Comparison of ENCODE assay signal across 1 cellular context in the genomic region with DNA sequence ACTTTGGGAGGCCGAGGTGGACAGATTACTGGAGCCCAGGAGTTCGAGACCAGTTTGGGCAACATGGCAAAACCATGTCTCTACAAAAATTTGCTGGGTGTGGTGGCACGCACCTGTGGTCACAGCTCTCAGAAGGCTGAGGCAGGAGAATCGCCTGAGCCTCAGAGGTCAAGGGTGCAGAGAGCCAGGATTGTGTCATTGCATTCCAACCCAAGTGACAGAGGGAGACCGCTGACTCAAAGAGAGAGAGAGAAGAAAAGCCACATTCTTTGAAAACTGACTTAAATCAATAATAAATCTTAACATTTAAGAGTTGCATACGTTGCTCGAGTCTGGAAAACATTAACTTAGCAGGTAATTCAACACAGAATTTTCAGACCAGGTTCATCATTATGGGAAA.
TF ChIP-seq lines count a peak whose summit lies in the region.

No MANE protein-coding gene starts in this region.

TF ChIP-seq in HepG2, 621 proteins besides CTCF, POLR2A, EP300 and RAD21 (continued from another document):
- TF ChIP-seq, protein P1, sequence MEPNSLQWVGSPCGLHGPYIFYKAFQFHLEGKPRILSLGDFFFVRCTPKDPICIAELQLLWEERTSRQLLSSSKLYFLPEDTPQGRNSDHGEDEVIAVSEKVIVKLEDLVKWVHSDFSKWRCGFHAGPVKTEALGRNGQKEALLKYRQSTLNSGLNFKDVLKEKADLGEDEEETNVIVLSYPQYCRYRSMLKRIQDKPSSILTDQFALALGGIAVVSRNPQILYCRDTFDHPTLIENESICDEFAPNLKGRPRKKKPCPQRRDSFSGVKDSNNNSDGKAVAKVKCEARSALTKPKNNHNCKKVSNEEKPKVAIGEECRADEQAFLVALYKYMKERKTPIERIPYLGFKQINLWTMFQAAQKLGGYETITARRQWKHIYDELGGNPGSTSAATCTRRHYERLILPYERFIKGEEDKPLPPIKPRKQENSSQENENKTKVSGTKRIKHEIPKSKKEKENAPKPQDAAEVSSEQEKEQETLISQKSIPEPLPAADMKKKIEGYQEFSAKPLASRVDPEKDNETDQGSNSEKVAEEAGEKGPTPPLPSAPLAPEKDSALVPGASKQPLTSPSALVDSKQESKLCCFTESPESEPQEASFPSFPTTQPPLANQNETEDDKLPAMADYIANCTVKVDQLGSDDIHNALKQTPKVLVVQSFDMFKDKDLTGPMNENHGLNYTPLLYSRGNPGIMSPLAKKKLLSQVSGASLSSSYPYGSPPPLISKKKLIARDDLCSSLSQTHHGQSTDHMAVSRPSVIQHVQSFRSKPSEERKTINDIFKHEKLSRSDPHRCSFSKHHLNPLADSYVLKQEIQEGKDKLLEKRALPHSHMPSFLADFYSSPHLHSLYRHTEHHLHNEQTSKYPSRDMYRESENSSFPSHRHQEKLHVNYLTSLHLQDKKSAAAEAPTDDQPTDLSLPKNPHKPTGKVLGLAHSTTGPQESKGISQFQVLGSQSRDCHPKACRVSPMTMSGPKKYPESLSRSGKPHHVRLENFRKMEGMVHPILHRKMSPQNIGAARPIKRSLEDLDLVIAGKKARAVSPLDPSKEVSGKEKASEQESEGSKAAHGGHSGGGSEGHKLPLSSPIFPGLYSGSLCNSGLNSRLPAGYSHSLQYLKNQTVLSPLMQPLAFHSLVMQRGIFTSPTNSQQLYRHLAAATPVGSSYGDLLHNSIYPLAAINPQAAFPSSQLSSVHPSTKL (CRISPR knock-in tag; IDR thresholded peaks at IDR 0.05) = peak; percentile 71
- TF ChIP-seq, protein P2, sequence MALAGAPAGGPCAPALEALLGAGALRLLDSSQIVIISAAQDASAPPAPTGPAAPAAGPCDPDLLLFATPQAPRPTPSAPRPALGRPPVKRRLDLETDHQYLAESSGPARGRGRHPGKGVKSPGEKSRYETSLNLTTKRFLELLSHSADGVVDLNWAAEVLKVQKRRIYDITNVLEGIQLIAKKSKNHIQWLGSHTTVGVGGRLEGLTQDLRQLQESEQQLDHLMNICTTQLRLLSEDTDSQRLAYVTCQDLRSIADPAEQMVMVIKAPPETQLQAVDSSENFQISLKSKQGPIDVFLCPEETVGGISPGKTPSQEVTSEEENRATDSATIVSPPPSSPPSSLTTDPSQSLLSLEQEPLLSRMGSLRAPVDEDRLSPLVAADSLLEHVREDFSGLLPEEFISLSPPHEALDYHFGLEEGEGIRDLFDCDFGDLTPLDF (CRISPR knock-in tag; IDR thresholded peaks at IDR 0.05) = no peak
- TF ChIP-seq SALL1 (CRISPR knock-in tag; IDR thresholded peaks at IDR 0.05) (peak; percentile 58), ELF4 (CRISPR knock-in tag; IDR thresholded peaks at IDR 0.05; ENCODE audit: borderline replicate concordance) (no peak), CEBPB (IDR thresholded peaks at IDR 0.05; ENCODE audit: borderline replicate concordance, low read depth, low read length) (peak; percentile 60; the same call in 1 of the 2 replicates), GATAD2A (CRISPR knock-in tag; IDR thresholded peaks at IDR 0.05) (peak; percentile 59; the same call in 1 of the 2 replicates), TCF7 (IDR thresholded peaks at IDR 0.05; ENCODE audit: low read depth) (0 out of 2 replicates have a peak, but pooled peaks have one; percentile 35), FOXA3 (CRISPR knock-in tag; IDR thresholded peaks at IDR 0.05) (0 out of 2 replicates have a peak, but pooled peaks have one; percentile 22), SP140L (CRISPR knock-in tag; IDR thresholded peaks at IDR 0.05; ENCODE audit: borderline replicate concordance) (no peak), ISL2 (CRISPR knock-in tag; IDR thresholded peaks at IDR 0.05) (peak; percentile 40; the same call in 1 of the 2 replicates), KMT2A (CRISPR knock-in tag; IDR thresholded peaks at IDR 0.05) (no peak), HMG20A (CRISPR knock-in tag; IDR thresholded peaks at IDR 0.05; ENCODE audit: borderline replicate concordance) (peak; percentile 61), RXRA (CRISPR knock-in tag; IDR thresholded peaks at IDR 0.05) (peak; percentile 64; the same call in 1 of the 2 replicates), NR2F1 (CRISPR knock-in tag; IDR thresholded peaks at IDR 0.05) (peak; percentile 72 to 90; a peak in 2 of 4 replicates), KDM2A (CRISPR knock-in tag; IDR thresholded peaks at IDR 0.05; ENCODE audit: borderline replicate concordance, low read depth) (no peak), HNF4G (IDR thresholded peaks at IDR 0.05; ENCODE audit: borderline replicate concordance, low read depth, low read length) (0 out of 2 replicates have a peak, but pooled peaks have one; percentile 30), HNF4G (CRISPR knock-in tag; IDR thresholded peaks at IDR 0.05; ENCODE audit: borderline replicate concordance, low read depth) (no peak), FOSL2 (CRISPR knock-in tag; IDR thresholded peaks at IDR 0.05) (peak; percentile 73), GABPB1 (CRISPR knock-in tag; IDR thresholded peaks at IDR 0.05) (no peak), ATF1 (CRISPR knock-in tag; IDR thresholded peaks at IDR 0.05) (0 out of 2 replicates have a peak, but pooled peaks have one; percentile 25), SMAD3 (CRISPR knock-in tag; IDR thresholded peaks at IDR 0.05) (no peak), RXRB (CRISPR knock-in tag; IDR thresholded peaks at IDR 0.05; ENCODE audit: borderline replicate concordance) (0 out of 2 replicates have a peak, but pooled peaks have one; percentile 17), HNF4A (CRISPR knock-in tag; IDR thresholded peaks at IDR 0.05) (peak; percentile 38; the same call in 1 of the 2 replicates)
- TF ChIP-seq, protein P3, sequence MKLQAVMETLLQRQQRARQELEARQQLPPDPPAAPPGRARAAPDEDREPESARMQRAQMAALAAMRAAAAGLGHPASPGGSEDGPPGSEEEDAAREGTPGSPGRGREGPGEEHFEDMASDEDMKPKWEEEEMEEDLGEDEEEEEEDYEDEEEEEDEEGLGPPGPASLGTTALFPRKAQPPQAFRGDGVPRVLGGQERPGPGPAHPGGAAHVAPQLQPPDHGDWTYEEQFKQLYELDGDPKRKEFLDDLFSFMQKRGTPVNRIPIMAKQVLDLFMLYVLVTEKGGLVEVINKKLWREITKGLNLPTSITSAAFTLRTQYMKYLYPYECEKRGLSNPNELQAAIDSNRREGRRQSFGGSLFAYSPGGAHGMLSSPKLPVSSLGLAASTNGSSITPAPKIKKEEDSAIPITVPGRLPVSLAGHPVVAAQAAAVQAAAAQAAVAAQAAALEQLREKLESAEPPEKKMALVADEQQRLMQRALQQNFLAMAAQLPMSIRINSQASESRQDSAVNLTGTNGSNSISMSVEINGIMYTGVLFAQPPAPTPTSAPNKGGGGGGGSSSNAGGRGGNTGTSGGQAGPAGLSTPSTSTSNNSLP (IDR thresholded peaks at IDR 0.05; ENCODE audit: low read depth, low read length) = peak; percentile 71
- TF ChIP-seq, protein P4, sequence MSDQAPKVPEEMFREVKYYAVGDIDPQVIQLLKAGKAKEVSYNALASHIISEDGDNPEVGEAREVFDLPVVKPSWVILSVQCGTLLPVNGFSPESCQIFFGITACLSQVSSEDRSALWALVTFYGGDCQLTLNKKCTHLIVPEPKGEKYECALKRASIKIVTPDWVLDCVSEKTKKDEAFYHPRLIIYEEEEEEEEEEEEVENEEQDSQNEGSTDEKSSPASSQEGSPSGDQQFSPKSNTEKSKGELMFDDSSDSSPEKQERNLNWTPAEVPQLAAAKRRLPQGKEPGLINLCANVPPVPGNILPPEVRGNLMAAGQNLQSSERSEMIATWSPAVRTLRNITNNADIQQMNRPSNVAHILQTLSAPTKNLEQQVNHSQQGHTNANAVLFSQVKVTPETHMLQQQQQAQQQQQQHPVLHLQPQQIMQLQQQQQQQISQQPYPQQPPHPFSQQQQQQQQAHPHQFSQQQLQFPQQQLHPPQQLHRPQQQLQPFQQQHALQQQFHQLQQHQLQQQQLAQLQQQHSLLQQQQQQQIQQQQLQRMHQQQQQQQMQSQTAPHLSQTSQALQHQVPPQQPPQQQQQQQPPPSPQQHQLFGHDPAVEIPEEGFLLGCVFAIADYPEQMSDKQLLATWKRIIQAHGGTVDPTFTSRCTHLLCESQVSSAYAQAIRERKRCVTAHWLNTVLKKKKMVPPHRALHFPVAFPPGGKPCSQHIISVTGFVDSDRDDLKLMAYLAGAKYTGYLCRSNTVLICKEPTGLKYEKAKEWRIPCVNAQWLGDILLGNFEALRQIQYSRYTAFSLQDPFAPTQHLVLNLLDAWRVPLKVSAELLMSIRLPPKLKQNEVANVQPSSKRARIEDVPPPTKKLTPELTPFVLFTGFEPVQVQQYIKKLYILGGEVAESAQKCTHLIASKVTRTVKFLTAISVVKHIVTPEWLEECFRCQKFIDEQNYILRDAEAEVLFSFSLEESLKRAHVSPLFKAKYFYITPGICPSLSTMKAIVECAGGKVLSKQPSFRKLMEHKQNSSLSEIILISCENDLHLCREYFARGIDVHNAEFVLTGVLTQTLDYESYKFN (CRISPR knock-in tag; conservative IDR thresholded peaks at IDR 0.05) = peak; percentile 44; the same call in 1 of the 2 replicates
- TF ChIP-seq, protein P5, sequence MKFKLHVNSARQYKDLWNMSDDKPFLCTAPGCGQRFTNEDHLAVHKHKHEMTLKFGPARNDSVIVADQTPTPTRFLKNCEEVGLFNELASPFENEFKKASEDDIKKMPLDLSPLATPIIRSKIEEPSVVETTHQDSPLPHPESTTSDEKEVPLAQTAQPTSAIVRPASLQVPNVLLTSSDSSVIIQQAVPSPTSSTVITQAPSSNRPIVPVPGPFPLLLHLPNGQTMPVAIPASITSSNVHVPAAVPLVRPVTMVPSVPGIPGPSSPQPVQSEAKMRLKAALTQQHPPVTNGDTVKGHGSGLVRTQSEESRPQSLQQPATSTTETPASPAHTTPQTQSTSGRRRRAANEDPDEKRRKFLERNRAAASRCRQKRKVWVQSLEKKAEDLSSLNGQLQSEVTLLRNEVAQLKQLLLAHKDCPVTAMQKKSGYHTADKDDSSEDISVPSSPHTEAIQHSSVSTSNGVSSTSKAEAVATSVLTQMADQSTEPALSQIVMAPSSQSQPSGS (CRISPR knock-in tag; IDR thresholded peaks at IDR 0.05) = peak; percentile 33; the same call in 1 of the 2 replicates
- TF ChIP-seq, protein P6, sequence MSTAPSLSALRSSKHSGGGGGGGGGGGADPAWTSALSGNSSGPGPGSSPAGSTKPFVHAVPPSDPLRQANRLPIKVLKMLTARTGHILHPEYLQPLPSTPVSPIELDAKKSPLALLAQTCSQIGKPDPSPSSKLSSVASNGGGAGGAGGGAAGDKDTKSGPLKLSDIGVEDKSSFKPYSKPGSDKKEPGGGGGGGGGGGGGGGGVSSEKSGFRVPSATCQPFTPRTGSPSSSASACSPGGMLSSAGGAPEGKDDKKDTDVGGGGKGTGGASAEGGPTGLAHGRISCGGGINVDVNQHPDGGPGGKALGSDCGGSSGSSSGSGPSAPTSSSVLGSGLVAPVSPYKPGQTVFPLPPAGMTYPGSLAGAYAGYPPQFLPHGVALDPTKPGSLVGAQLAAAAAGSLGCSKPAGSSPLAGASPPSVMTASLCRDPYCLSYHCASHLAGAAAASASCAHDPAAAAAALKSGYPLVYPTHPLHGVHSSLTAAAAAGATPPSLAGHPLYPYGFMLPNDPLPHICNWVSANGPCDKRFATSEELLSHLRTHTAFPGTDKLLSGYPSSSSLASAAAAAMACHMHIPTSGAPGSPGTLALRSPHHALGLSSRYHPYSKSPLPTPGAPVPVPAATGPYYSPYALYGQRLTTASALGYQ (CRISPR knock-in tag; IDR thresholded peaks at IDR 0.05) = no peak
- TF ChIP-seq, protein P7, sequence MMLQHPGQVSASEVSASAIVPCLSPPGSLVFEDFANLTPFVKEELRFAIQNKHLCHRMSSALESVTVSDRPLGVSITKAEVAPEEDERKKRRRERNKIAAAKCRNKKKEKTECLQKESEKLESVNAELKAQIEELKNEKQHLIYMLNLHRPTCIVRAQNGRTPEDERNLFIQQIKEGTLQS (CRISPR knock-in tag; IDR thresholded peaks at IDR 0.05) = 0 out of 2 replicates have a peak, but pooled peaks have one; percentile 35
- TF ChIP-seq, protein P8, sequence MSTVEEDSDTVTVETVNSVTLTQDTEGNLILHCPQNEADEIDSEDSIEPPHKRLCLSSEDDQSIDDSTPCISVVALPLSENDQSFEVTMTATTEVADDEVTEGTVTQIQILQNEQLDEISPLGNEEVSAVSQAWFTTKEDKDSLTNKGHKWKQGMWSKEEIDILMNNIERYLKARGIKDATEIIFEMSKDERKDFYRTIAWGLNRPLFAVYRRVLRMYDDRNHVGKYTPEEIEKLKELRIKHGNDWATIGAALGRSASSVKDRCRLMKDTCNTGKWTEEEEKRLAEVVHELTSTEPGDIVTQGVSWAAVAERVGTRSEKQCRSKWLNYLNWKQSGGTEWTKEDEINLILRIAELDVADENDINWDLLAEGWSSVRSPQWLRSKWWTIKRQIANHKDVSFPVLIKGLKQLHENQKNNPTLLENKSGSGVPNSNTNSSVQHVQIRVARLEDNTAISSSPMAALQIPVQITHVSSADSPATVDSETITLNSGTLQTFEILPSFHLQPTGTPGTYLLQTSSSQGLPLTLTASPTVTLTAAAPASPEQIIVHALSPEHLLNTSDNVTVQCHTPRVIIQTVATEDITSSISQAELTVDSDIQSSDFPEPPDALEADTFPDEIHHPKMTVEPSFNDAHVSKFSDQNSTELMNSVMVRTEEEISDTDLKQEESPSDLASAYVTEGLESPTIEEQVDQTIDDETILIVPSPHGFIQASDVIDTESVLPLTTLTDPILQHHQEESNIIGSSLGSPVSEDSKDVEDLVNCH (CRISPR knock-in tag; IDR thresholded peaks at IDR 0.05) = no peak
